1 cellular context compared by ENCODE assay signal in genomic region chr1:115976062-115976899, GRCh38.
TF ChIP-seq lines count a peak whose summit lies in the region.

Gene SLC22A15, plus strand, starts transcription at chr1:115976513. Its CDS starts 115 bp downstream, at chr1:115976628.

TF ChIP-seq in K562, 482 proteins besides CTCF, POLR2A, EP300 and RAD21 (continued from another document and continues in another):
- TF ChIP-seq ZNF699 (CRISPR knock-in tag; IDR thresholded peaks at IDR 0.05; ENCODE audit: insufficient replicate concordance): no peak
- TF ChIP-seq NFE2 (IDR thresholded peaks at IDR 0.05; ENCODE audit: low read depth): no peak
- TF ChIP-seq RBM15 (IDR thresholded peaks at IDR 0.05; ENCODE audit: insufficient read depth, low read length): no peak
- no peak for TF ChIP-seq THAP12 (CRISPR knock-in tag; IDR thresholded peaks at IDR 0.05)
- no peak for TF ChIP-seq HMGXB4 (CRISPR knock-in tag; IDR thresholded peaks at IDR 0.05)
- no peak for TF ChIP-seq EWSR1 (IDR thresholded peaks at IDR 0.05; ENCODE audit: borderline replicate concordance, low read depth, partially characterized antibody)
- no peak for TF ChIP-seq SETDB1 (IDR thresholded peaks at IDR 0.05; ENCODE audit: low read length)
- no peak for TF ChIP-seq XRCC4 (IDR thresholded peaks at IDR 0.05; ENCODE audit: extremely low read depth, insufficient read depth, insufficient read length)
- TF ChIP-seq DMBX1 (CRISPR knock-in tag; IDR thresholded peaks at IDR 0.05; ENCODE audit: borderline replicate concordance): no peak
- no peak for TF ChIP-seq PHF21A (IDR thresholded peaks at IDR 0.05; ENCODE audit: borderline replicate concordance, low read depth)
- no peak for TF ChIP-seq MAFK (IDR thresholded peaks at IDR 0.05; ENCODE audit: low read length)
- TF ChIP-seq CBFA2T3 (IDR thresholded peaks at IDR 0.05): no peak
- TF ChIP-seq CHCHD3 (CRISPR knock-in tag; IDR thresholded peaks at IDR 0.05): no peak
- no peak for TF ChIP-seq TBP (optimal IDR thresholded peaks at IDR 0.05; ENCODE audit: low read depth, low read length)
- peak in 1 of 2 experiments; percentile 20 for TF ChIP-seq E2F6 (IDR thresholded peaks at IDR 0.05; ENCODE audit: borderline replicate concordance in 1 of 2, extremely low read depth in 1 of 2, insufficient read depth in 1 of 2, insufficient read length in 1 of 2, low read depth in 1 of 2, low read length in 1 of 2, poor library complexity in 1 of 2, severe bottlenecking in 1 of 2)
- no peak for TF ChIP-seq NR1H2 (CRISPR knock-in tag; IDR thresholded peaks at IDR 0.05)
- no peak for TF ChIP-seq SMARCC2 (IDR thresholded peaks at IDR 0.05; ENCODE audit: low read depth)
- no peak for TF ChIP-seq PHB2 (IDR thresholded peaks at IDR 0.05; ENCODE audit: low read depth)
- no peak for TF ChIP-seq XRCC3 (IDR thresholded peaks at IDR 0.05)
- no peak for TF ChIP-seq RHOXF2B (CRISPR knock-in tag; conservative IDR thresholded peaks at IDR 0.05)
- no peak for TF ChIP-seq JUN (IDR thresholded peaks at IDR 0.05; ENCODE audit: borderline replicate concordance, low read depth, low read length)
- TF ChIP-seq JUN (CRISPR knock-in tag; IDR thresholded peaks at IDR 0.05; ENCODE audit: borderline replicate concordance): peak; percentile 44; the same call in 1 of the 2 replicates
- no peak for TF ChIP-seq KDM4B (IDR thresholded peaks at IDR 0.05; ENCODE audit: borderline replicate concordance in 2 of 2, low read depth in 1 of 2)
- TF ChIP-seq SIX5 (IDR thresholded peaks at IDR 0.05; ENCODE audit: borderline replicate concordance in 1 of 2, insufficient read depth in 1 of 2, low read depth in 1 of 2, low read length in 2 of 2): no peak
- no peak for TF ChIP-seq FOSL1 (tag; conservative IDR thresholded peaks at IDR 0.05)
- TF ChIP-seq ZNF512 (tag; IDR thresholded peaks at IDR 0.05): no peak
- peak; percentile 80 for TF ChIP-seq HINFP (tag; conservative IDR thresholded peaks at IDR 0.05; ENCODE audit: low read depth)
- TF ChIP-seq HES1 (IDR thresholded peaks at IDR 0.05; ENCODE audit: low read depth): no peak
- TF ChIP-seq LCOR (CRISPR knock-in tag; IDR thresholded peaks at IDR 0.05): no peak
- no peak for TF ChIP-seq CHAMP1 (IDR thresholded peaks at IDR 0.05)
- TF ChIP-seq MNT (conservative IDR thresholded peaks at IDR 0.05): peak in 1 of 2 experiments; percentile 43; a peak in 1 of 4 replicates
- TF ChIP-seq HCFC1 (IDR thresholded peaks at IDR 0.05; ENCODE audit: low read depth, low read length): no peak
- no peak for TF ChIP-seq GABPB2 (CRISPR knock-in tag; conservative IDR thresholded peaks at IDR 0.05)
- no peak for TF ChIP-seq HMGN3 (IDR thresholded peaks at IDR 0.05; ENCODE audit: borderline replicate concordance, extremely low read depth, insufficient read length, low read depth, low read length)
- TF ChIP-seq SLC30A9 (CRISPR knock-in tag; IDR thresholded peaks at IDR 0.05): no peak
- no peak for TF ChIP-seq ZNF583 (CRISPR knock-in tag; IDR thresholded peaks at IDR 0.05)
- TF ChIP-seq ZNF766 (CRISPR knock-in tag; conservative IDR thresholded peaks at IDR 0.05): peak; percentile 72
- 0 out of 2 replicates have a peak, but pooled peaks have one; percentile 24 for TF ChIP-seq PHF8 (IDR thresholded peaks at IDR 0.05; ENCODE audit: borderline replicate concordance, low read length)
- TF ChIP-seq ZNF174 (CRISPR knock-in tag; IDR thresholded peaks at IDR 0.05): no peak
- peak in 1 of 2 experiments; percentile 83; a peak in 2 of 4 replicates for TF ChIP-seq ZNF639 (CRISPR knock-in tag; conservative IDR thresholded peaks at IDR 0.05 in 1 of 2, IDR thresholded peaks at IDR 0.05 in 1 of 2)
- no peak for TF ChIP-seq ZNF507 (tag; conservative IDR thresholded peaks at IDR 0.05)
- peak; percentile 68 for TF ChIP-seq MAX (CRISPR knock-in tag; IDR thresholded peaks at IDR 0.05)
- TF ChIP-seq CEBPG (CRISPR knock-in tag; IDR thresholded peaks at IDR 0.05): no peak
- no peak for TF ChIP-seq CEBPG (tag; conservative IDR thresholded peaks at IDR 0.05 in 1 of 2, IDR thresholded peaks at IDR 0.05 in 1 of 2)
- TF ChIP-seq ZNF644 (tag; IDR thresholded peaks at IDR 0.05; ENCODE audit: low read depth): 0 out of 2 replicates have a peak, but pooled peaks have one; percentile 5
- TF ChIP-seq NR3C1 (CRISPR knock-in tag; IDR thresholded peaks at IDR 0.05): peak; percentile 38; the same call in 1 of the 2 replicates
- no peak for TF ChIP-seq PRPF4 (IDR thresholded peaks at IDR 0.05; ENCODE audit: insufficient read depth, low read depth, low read length, poor library complexity, severe bottlenecking)
- no peak for TF ChIP-seq HOMEZ (CRISPR knock-in tag; IDR thresholded peaks at IDR 0.05)
- peak; percentile 8 for TF ChIP-seq SMAD4 (CRISPR knock-in tag; conservative IDR thresholded peaks at IDR 0.05)
- no peak for TF ChIP-seq NR2C1 (IDR thresholded peaks at IDR 0.05)
- no peak; the same call in 1 of the 2 replicates for TF ChIP-seq NR2C1 (tag; IDR thresholded peaks at IDR 0.05)
